18 cellular contexts compared by ENCODE assay signal in genomic region chrX:23826653-23827052, GRCh38.
"Had no signal": no experiment of that assay in that cellular context is flagged by ENCODE, and none has a peak within 500 bp of the region (broad histone marks: within the 10 kb centered on the region; RNA-seq: fewer than 3 reads in every experiment).

No MANE protein-coding gene starts in this region.

- H3K9me3 Mint-ChIP-seq: naive thymus-derived CD4-positive, alpha-beta T cell; nephron progenitor cell; type B pancreatic cell had no signal

- FAIRE-seq: islet of Langerhans, urothelium cell line had no signal

- H3K9me3 ChIP-seq: gastrocnemius medialis, heart right ventricle, sigmoid colon had no signal

- H3K27ac Mint-ChIP-seq: naive thymus-derived CD4-positive, alpha-beta T cell; type B pancreatic cell had no signal

- H3K36me3 ChIP-seq: gastrocnemius medialis, heart right ventricle, sigmoid colon had no signal

- H3K79me2 ChIP-seq: parathyroid adenoma had no signal

- H3K27me3 ChIP-seq: gastrocnemius medialis, sigmoid colon had no signal

- H3K4me1 ChIP-seq: gastrocnemius medialis, heart right ventricle, parathyroid adenoma had no signal

- H3K27ac ChIP-seq: dorsolateral prefrontal cortex, gastrocnemius medialis, heart right ventricle, parathyroid adenoma, sigmoid colon, skin epidermis had no signal

- H2AFZ ChIP-seq: parathyroid adenoma had no signal

- H3K4me3 Mint-ChIP-seq: naive thymus-derived CD4-positive, alpha-beta T cell; nephron progenitor cell; type B pancreatic cell had no signal

- DNase-seq: cortex of kidney; dorsolateral prefrontal cortex; effector CD8-positive, alpha-beta T cell; gastrocnemius medialis; heart right ventricle; hypothalamus; kidney glomerular epithelial cell; naive thymus-derived CD4-positive, alpha-beta T cell; nephron progenitor cell; sigmoid colon; stimulated activated CD4-positive, alpha-beta T cell treated with anti-CD3 and anti-CD28 coated beads, Interleukin-2, amount 100 ng/mL, for 48 hours; stimulated activated naive CD4-positive, alpha-beta T cell treated with Interleukin-2 at 50 U/mL for 16 hours had no signal

- H3K4me3 ChIP-seq: dorsolateral prefrontal cortex, gastrocnemius medialis, heart right ventricle, sigmoid colon, skin epidermis had no signal

- H3K27me3 Mint-ChIP-seq: naive thymus-derived CD4-positive, alpha-beta T cell; type B pancreatic cell had no signal

- ATAC-seq: esophagus mucosa; gastrocnemius medialis; heart right ventricle; naive thymus-derived CD4-positive, alpha-beta T cell had no signal

- H3K9ac ChIP-seq: parathyroid adenoma had no signal
